8 cellular contexts compared by ENCODE assay signal in the genomic region with DNA sequence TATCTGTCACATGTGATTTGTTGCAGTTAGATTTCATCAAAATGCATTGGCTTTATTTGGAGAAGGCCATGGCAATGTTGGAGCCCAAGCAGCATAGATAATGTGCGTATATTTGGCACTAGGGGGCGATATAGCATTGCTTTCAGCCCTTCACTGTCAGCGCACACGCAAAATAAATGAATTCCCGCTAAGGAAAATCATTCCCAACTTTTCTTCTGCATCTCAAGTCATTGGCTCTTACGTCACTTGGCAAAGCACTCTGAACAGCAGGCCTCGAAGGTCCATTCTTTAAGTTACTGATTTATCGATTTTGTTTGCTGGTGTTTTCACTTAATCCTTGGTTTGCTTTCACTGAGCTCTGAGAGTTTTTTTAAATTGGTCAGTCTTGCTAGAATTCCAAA.
DNase-seq lines count a peak whose midpoint lies in the region; FAIRE-seq and TF ChIP-seq lines count a peak whose summit lies in the region.

No MANE protein-coding gene starts in this region.

- TF ChIP-seq CTCF in AG04450 (IDR thresholded peaks at IDR 0.05; ENCODE audit: low read depth, low read length) (peak; percentile 83), breast epithelium (IDR thresholded peaks at IDR 0.05) (peak; percentile 48 to 78 (median 66)), keratinocyte (optimal IDR thresholded peaks at IDR 0.05 in 1 of 3, IDR thresholded peaks at IDR 0.05 in 1 of 3, conservative IDR thresholded peaks at IDR 0.05 in 1 of 3; ENCODE audit: extremely low read depth in 1 of 3, insufficient read depth in 2 of 3, low read length in 3 of 3) (peak; percentile 74 to 93 (median 85)), testis (IDR thresholded peaks at IDR 0.05) (peak; percentile 62 to 85 (median 81))

- H3K79me2 ChIP-seq in keratinocyte (ENCODE audit: control insufficient read depth, insufficient read depth, low read length) = no peaks in the 10 kb centered on the region

- no peak overlapping the region for H2AFZ ChIP-seq in keratinocyte (ENCODE audit: control insufficient read depth, low read length)

- H3K9ac ChIP-seq in NT2/D1 (ENCODE audit: insufficient read length, low read depth) (no peak overlapping the region), keratinocyte (ENCODE audit: control insufficient read depth, extremely low read depth, insufficient read depth, low read length) (no peak overlapping the region)

- H3K4me2 ChIP-seq in keratinocyte (ENCODE audit: control insufficient read depth, extremely low read depth, insufficient read depth, low read depth, low read length) = no peak overlapping the region

- H3K27me3 ChIP-seq in AG04450 (ENCODE audit: control insufficient read depth, insufficient read depth, low read length) (peaks cover 4% of the 10 kb centered on the region), NT2/D1 (ENCODE audit: insufficient read depth, insufficient read length) (no peaks in the 10 kb centered on the region), breast epithelium (no peaks in the 10 kb centered on the region), keratinocyte (ENCODE audit: control insufficient read depth, extremely low read depth, insufficient read depth, low read length) (no peaks in the 10 kb centered on the region), testis (no peaks in the 10 kb centered on the region)

- no peaks in the 10 kb centered on the region for H3K36me3 ChIP-seq in NT2/D1 (ENCODE audit: insufficient read depth, insufficient read length, low read length)
- H3K36me3 ChIP-seq in breast epithelium = no peaks in the 10 kb centered on the region
- H3K36me3 ChIP-seq in keratinocyte (ENCODE audit: control insufficient read depth in 2 of 2, extremely low read depth in 1 of 2, insufficient read depth in 2 of 2, low read length in 2 of 2) = no peaks in the 10 kb centered on the region
- H3K36me3 ChIP-seq in testis (ENCODE audit: low read depth, missing control alignments) = no peaks in the 10 kb centered on the region

- CTCF ChIA-PET in AG04450 (lab: Charles Lee) = interaction anchor here (0.6 to 4.4 kb wide), 36 partner anchors 8 to 984 kb away, joined by 3 to 27 read pairs (median 4); a partner anchor contains a TSS

- DNase-seq in AG04450 (ENCODE audit: low read depth, low spot score) (peak; percentile 66), GM03348 (ENCODE audit: low spot score) (peak; percentile 83), HuH-7 (ENCODE audit: low spot score) (peak; percentile 21), NT2/D1 (ENCODE audit: low read depth, low spot score) (peak; percentile 44), breast epithelium (ENCODE audit: low spot score in 2 of 2) (no peak), keratinocyte (ENCODE audit: low read depth, low spot score) (peak; percentile 19), testis (peak; percentile 62)
- DNase-seq in activated CD8-positive, alpha-beta memory T cell treated with anti-CD3 and anti-CD28 coated beads for 24 hours = no peak

- H3K9me1 ChIP-seq in keratinocyte (ENCODE audit: control insufficient read depth, extremely low read depth, insufficient read depth, low read length) = no peaks in the 10 kb centered on the region

- H3K4me3 ChIP-seq in AG04450 (ENCODE audit: low read depth, low read length) = no peak overlapping the region
- H3K4me3 ChIP-seq in NT2/D1 (ENCODE audit: insufficient read length, low read depth) = no peak overlapping the region
- H3K4me3 ChIP-seq in breast epithelium = no peak overlapping the region
- no peak overlapping the region for H3K4me3 ChIP-seq in keratinocyte (ENCODE audit: control insufficient read depth in 2 of 3, extremely low read depth in 1 of 3, insufficient read depth in 2 of 3, low read depth in 1 of 3, low read length in 3 of 3)
- H3K4me3 ChIP-seq in testis = no peak overlapping the region

- POLR2A ChIA-PET in AG04450 (lab: Yijun Ruan, JAX) = interaction anchor here (0.6 kb wide), 1 partner anchor 598 kb away, joined by 3 read pairs; no protein-coding TSS in a partner anchor

- no peaks in the 10 kb centered on the region for H3K9me3 ChIP-seq in AG04450 (ENCODE audit: control insufficient read depth, insufficient read depth, low read length)
- no peaks in the 10 kb centered on the region for H3K9me3 ChIP-seq in NT2/D1 (ENCODE audit: insufficient read depth, low read length)
- H3K9me3 ChIP-seq in breast epithelium = no peaks in the 10 kb centered on the region
- no peaks in the 10 kb centered on the region for H3K9me3 ChIP-seq in keratinocyte (ENCODE audit: control insufficient read depth, low read depth, low read length)
- no peaks in the 10 kb centered on the region for H3K9me3 ChIP-seq in testis

- FAIRE-seq in keratinocyte (lab: Jason Lieb, UNC) = no peak

- 18 to 28% methylated on average over 8 of the region's 8 CpGs for WGBS in testis, 2 donors

- dilution Hi-C loops in keratinocyte (cut with MboI; ENCODE audit: extremely low pct_ligation_motif_present, low sequenced_read_pairs) = no loop called here

- H3K27ac ChIP-seq in AG04450 (ENCODE audit: low read depth, low read length) (no peak overlapping the region), breast epithelium (no peak overlapping the region), keratinocyte (ENCODE audit: control insufficient read depth, insufficient read depth, low read length) (no peak overlapping the region), testis (no peak overlapping the region)

- TF ChIP-seq POLR2A in breast epithelium (IDR thresholded peaks at IDR 0.05) (no peak), testis (IDR thresholded peaks at IDR 0.05) (no peak)

- H3K4me1 ChIP-seq in NT2/D1 (ENCODE audit: insufficient read depth, insufficient read length) = peaks cover 2% of the 10 kb centered on the region
- no peaks in the 10 kb centered on the region for H3K4me1 ChIP-seq in breast epithelium
- H3K4me1 ChIP-seq in keratinocyte (ENCODE audit: control insufficient read depth, extremely low read depth, insufficient read depth, low read length) = no peaks in the 10 kb centered on the region
- no peaks in the 10 kb centered on the region for H3K4me1 ChIP-seq in testis

- intact Hi-C loops in breast epithelium (cut with DNase I; ENCODE audit: low total_unique reads) = no loop called here
- intact Hi-C loops in testis (cut with DNase I; ENCODE audit: low total_unique reads) = no loop called here

- H4K20me1 ChIP-seq in keratinocyte (ENCODE audit: control insufficient read depth, extremely low read depth, insufficient read depth, low read length) = no peaks in the 10 kb centered on the region

Comparison
In these comparisons a context has a peak if more than half of its experiments do, and no peak if none do; other contexts are left out.
1. DNase-seq: peak in AG04450 (single experiment), GM03348 (single experiment), HuH-7 (single experiment), NT2/D1 (single experiment), keratinocyte (single experiment) and testis (single experiment); none in breast epithelium (0 of 2) and activated CD8-positive, alpha-beta memory T cell treated with anti-CD3 and anti-CD28 coated beads for 24 hours (single experiment).
2. Peak in every context shown above with its lines, with median percentiles within 50 percentile points of each other: CTCF ChIP-seq.